33 cellular contexts compared by ENCODE assay signal in the genomic region with DNA sequence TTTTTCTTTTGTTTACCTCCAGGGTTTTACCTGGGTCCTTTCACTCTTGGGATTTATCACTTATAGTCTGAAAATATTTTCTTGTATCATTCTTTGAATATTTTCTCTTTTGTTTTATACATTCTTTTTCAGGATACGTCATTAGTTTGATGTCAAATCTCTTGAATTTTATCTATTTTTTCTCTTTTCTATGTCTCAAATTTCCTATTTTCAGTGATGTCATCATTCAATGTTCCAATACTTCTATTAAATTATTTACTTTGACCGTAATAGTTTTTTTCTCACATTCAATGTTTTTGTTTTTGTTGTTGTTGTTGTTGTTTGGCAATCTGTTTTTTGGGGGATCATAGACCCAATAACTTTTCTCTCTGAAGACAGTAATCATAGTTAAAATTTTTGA.
"Had no signal": no experiment of that assay in that cellular context is flagged by ENCODE, and none has a peak within 500 bp of the region (broad histone marks: within the 10 kb centered on the region; RNA-seq: fewer than 3 reads in every experiment).

No MANE protein-coding gene starts in this region.

- DNase-seq: activated effector memory CD4-positive, alpha-beta T cell treated with Interleukin-2 at 50 U/mL for 16 hours; activated gamma-delta T cell; activated gamma-delta T cell treated with Interleukin-2 at 50 U/mL for 16 hours; activated naive CD4-positive, alpha-beta T cell; activated naive CD4-positive, alpha-beta T cell treated with anti-CD3 and anti-CD28 coated beads for 36 hours; activated naive CD4-positive, alpha-beta T cell treated with anti-CD3 and anti-CD28 coated beads, Interleukin-2, amount 10 ng/mL, durations not matched to agents 7 days and 5 days; activated naive CD4-positive, alpha-beta T cell treated with anti-CD3 and anti-CD28 coated beads, Interleukin-2, amount 50 U/mL, for 16 hours; activated naive CD4-positive, alpha-beta T cell treated with Interleukin-2 at 50 U/mL for 16 hours; activated naive CD8-positive, alpha-beta T cell treated with anti-CD3 and anti-CD28 coated beads for 36 hours; activated naive CD8-positive, alpha-beta T cell treated with anti-CD3 and anti-CD28 coated beads, Interleukin-2, amount 10 ng/mL, durations not matched to agents 7 days and 5 days; activated naive CD8-positive, alpha-beta T cell treated with anti-CD3 and anti-CD28 coated beads, Interleukin-2, amount 50 U/mL, for 24 hours; activated T-cell treated with anti-CD3 and anti-CD28 coated beads for 4 hours; activated T-cell treated with anti-CD3 and anti-CD28 coated beads, Interleukin-2, amount 50 U/mL, for 24 hours; activated T-cell treated with anti-CD3 and anti-CD28 coated beads, Interleukin-2, amount 50 U/mL, for 4 hours; activated T-cell treated with anti-CD3 and anti-CD28 coated beads, Interleukin-2, amount 50 U/mL, for 48 hours; activated T-cell treated with anti-CD3 and anti-CD28 coated beads, Interleukin-2, amount 50 U/mL, for 72 hours; adrenal gland; amniotic stem cell; amygdala; anterior cingulate cortex; aorta; body of pancreas; brain microvascular endothelial cell; caudate nucleus; central memory CD4-positive, alpha-beta T cell; cerebellar nuclear complex had no signal

- H3K4me3 ChIP-seq: adrenal gland, ascending aorta, body of pancreas, breast epithelium, cardiac muscle cell had no signal

- H3K27ac ChIP-seq: adrenal gland, ascending aorta, body of pancreas, brain microvascular endothelial cell, breast epithelium, cardiac muscle cell had no signal

- H3K9me3 ChIP-seq: ascending aorta, body of pancreas, breast epithelium had no signal

- ATAC-seq: activated naive CD4-positive, alpha-beta T cell treated with anti-CD3 and anti-CD28 coated beads, Interleukin-2, amount 50 U/mL, for 72 hours; activated naive CD8-positive, alpha-beta T cell treated with anti-CD3 and anti-CD28 coated beads, Interleukin-2, amount 50 U/mL, for 24 hours; activated T-cell treated with anti-CD3 and anti-CD28 coated beads, Interleukin-2, amount 50 U/mL, for 4 hours; activated T-cell treated with anti-CD3 and anti-CD28 coated beads, Interleukin-2, amount 50 U/mL, for 72 hours; activated T-helper 17 cell treated with anti-CD3 and anti-CD28 coated beads, Interleukin-2, amount 50 U/mL, for 72 hours; body of pancreas had no signal

- H3K4me1 ChIP-seq: adrenal gland, ascending aorta, body of pancreas, breast epithelium had no signal

- H3K36me3 ChIP-seq: adrenal gland, ascending aorta, brain microvascular endothelial cell, cardiac muscle cell had no signal

- FAIRE-seq: astrocyte, bronchial epithelial cell had no signal

- H3K27me3 ChIP-seq: adrenal gland, ascending aorta, body of pancreas, brain microvascular endothelial cell, breast epithelium, cardiac muscle cell had no signal
